Comparison of ENCODE assay signal across 8 cellular contexts in genomic region chr17:46002311-46002972, GRCh38. TPM values are rescaled to one million over a fixed set of nuclear protein-coding genes. Genes with fewer than 3 reads are reported as not detected.
DNase-seq lines count a peak whose midpoint lies in the region; ATAC-seq and TF ChIP-seq lines count a peak whose summit lies in the region.

No MANE protein-coding gene starts in this region.

- H3K4me2 ChIP-seq in parathyroid adenoma (ENCODE audit: low read length): no peak overlapping the region

- in situ Hi-C loops in transverse colon (cut with MboI; ENCODE audit: low pct_ligation_motif_present in 1 of 4, low pct_unique_long_range_greater_than_20kb in 1 of 4, low sequenced_read_pairs in 3 of 4): loop anchor here in 2 of 4 donors (10.0 kb wide), 2 partner anchors 212 to 282 kb away; no protein-coding TSS in a partner anchor

- TF ChIP-seq CTCF in GM06990 (IDR thresholded peaks at IDR 0.05; ENCODE audit: insufficient read depth, low read length, poor library complexity, severe bottlenecking) (peak; percentile 75), parathyroid adenoma (IDR thresholded peaks at IDR 0.05) (peak; percentile 98), transverse colon (IDR thresholded peaks at IDR 0.05) (peak; percentile 96 to 99 (median 97))

- TF ChIP-seq EP300 in transverse colon (IDR thresholded peaks at IDR 0.05; ENCODE audit: low read depth): no peak

- no peak overlapping the region for H3K4me3 ChIP-seq in GM06990 (replicated peaks; ENCODE audit: low read depth, low read length)
- H3K4me3 ChIP-seq in parathyroid adenoma (ENCODE audit: low read depth, low read length): no peak overlapping the region
- no peak overlapping the region for H3K4me3 ChIP-seq in transverse colon

- DNase-seq in GM06990 (ENCODE audit: extremely low read depth, insufficient read length) (no peak), M059J (ENCODE audit: low read depth) (peak; percentile 63), SK-N-DZ (ENCODE audit: low spot score) (peak; percentile 77), globus pallidus (ENCODE audit: low spot score) (peak; percentile 72), transverse colon (peak; percentile 78)
- peak; percentile 40 to 61 (median 56) for DNase-seq in activated naive CD4-positive, alpha-beta T cell (lab: John Stamatoyannopoulos, UW)

- WGBS in transverse colon (ENCODE audit: low coverage in 1 of 2), 2 donors: 25 to 80% methylated on average over 1 to 7 of the region's 8 CpGs

- TF ChIP-seq POLR2A in transverse colon (IDR thresholded peaks at IDR 0.05): no peak

- no peaks in the 10 kb centered on the region for H3K27me3 ChIP-seq in GM06990 (replicated peaks; ENCODE audit: control insufficient read depth, insufficient read depth, low read length)
- H3K27me3 ChIP-seq in parathyroid adenoma (ENCODE audit: control insufficient read depth, insufficient read depth, low read length): no peaks in the 10 kb centered on the region
- no peaks in the 10 kb centered on the region for H3K27me3 ChIP-seq in transverse colon

- H3K36me3 ChIP-seq in GM06990 (ENCODE audit: control insufficient read depth, insufficient read depth, low read length) (no peaks in the 10 kb centered on the region), parathyroid adenoma (ENCODE audit: control insufficient read depth, insufficient read depth, low read length) (no peaks in the 10 kb centered on the region), transverse colon (no peaks in the 10 kb centered on the region)

- H3K27ac ChIP-seq in parathyroid adenoma (no peak overlapping the region), transverse colon (no peak overlapping the region)

- no peaks in the 10 kb centered on the region for H3K79me2 ChIP-seq in parathyroid adenoma

- intact Hi-C loops in transverse colon (cut with DNase I; ENCODE audit: low total_unique reads): loop anchor here (5.0 kb wide), 1 partner anchor 210 kb away; no protein-coding TSS in a partner anchor

- H3K9me3 ChIP-seq in parathyroid adenoma (ENCODE audit: control insufficient read depth, low read length): no peaks in the 10 kb centered on the region
- no peaks in the 10 kb centered on the region for H3K9me3 ChIP-seq in transverse colon

- no peak for ATAC-seq in GM21619 (IDR thresholded peaks at IDR 0.05; ENCODE audit: unreplicated experiment)

- no peak overlapping the region for H2AFZ ChIP-seq in parathyroid adenoma

- H3K9ac ChIP-seq in parathyroid adenoma: no peak overlapping the region

- H3K4me1 ChIP-seq in parathyroid adenoma: peaks cover 9% of the 10 kb centered on the region
- H3K4me1 ChIP-seq in transverse colon: peaks cover 0 to 19% (median 18%) of the 10 kb centered on the region in 4 donors

RNA-seq across cellular contexts. Expression of gene STH, which starts 3.4 kb away (rescaled TPM):
- not detected in 2 replicates for total RNA-seq in M059J (2014; rRNA removed; shearing (Covaris generic))
- 1.5 TPM in 1 of 2 replicates, not detected in the other for polyA plus RNA-seq in SK-N-DZ (2014; cell fraction: cytosol; rRNA removed)
- 2.5 and 5.3 TPM in 2 replicates for polyA plus RNA-seq in SK-N-DZ (2014; cell fraction: nucleus; rRNA removed)
- total RNA-seq in transverse colon: not detected
